In genomic region chr3:182620715-182621434, GRCh38 we compare ENCODE assay signal across 27 cellular contexts.
"Had no signal": no experiment of that assay in that cellular context is flagged by ENCODE, and none has a peak within 500 bp of the region (broad histone marks: within the 10 kb centered on the region; RNA-seq: fewer than 3 reads in every experiment).

No MANE protein-coding gene starts in this region.

- H3K9me3 Mint-ChIP-seq: activated naive CD4-positive, alpha-beta T cell treated with anti-CD3 and anti-CD28 coated beads for 36 hours; activated naive CD8-positive, alpha-beta T cell treated with anti-CD3 and anti-CD28 coated beads for 36 hours; naive B cell; stimulated activated naive CD8-positive, alpha-beta T cell treated with anti-CD3 and anti-CD28 coated beads, Interleukin-15, Interleukin-2, amounts not matched to agents 100 ng/mL and 50 ng/mL, for 24 hours had no signal

- H3K4me1 ChIP-seq: adrenal gland, body of pancreas, heart left ventricle, left ventricle myocardium inferior, spleen had no signal

- H3K4me3 Mint-ChIP-seq: activated naive CD4-positive, alpha-beta T cell treated with anti-CD3 and anti-CD28 coated beads for 36 hours; activated naive CD8-positive, alpha-beta T cell treated with anti-CD3 and anti-CD28 coated beads for 36 hours; naive B cell; stimulated activated naive CD8-positive, alpha-beta T cell treated with anti-CD3 and anti-CD28 coated beads, Interleukin-15, Interleukin-2, amounts not matched to agents 100 ng/mL and 50 ng/mL, for 24 hours had no signal

- H3K36me3 ChIP-seq: adrenal gland, heart left ventricle, left ventricle myocardium inferior, spleen, thoracic aorta had no signal

- H3K4me3 ChIP-seq: adrenal gland, body of pancreas, coronary artery, dorsolateral prefrontal cortex, heart left ventricle, left ventricle myocardium inferior, spleen, thoracic aorta had no signal

- H3K27ac ChIP-seq: adrenal gland, body of pancreas, coronary artery, dorsolateral prefrontal cortex, heart left ventricle, left ventricle myocardium inferior, spleen, thoracic aorta had no signal

- FAIRE-seq: urothelium cell line had no signal

- H3K27me3 ChIP-seq: adrenal gland, body of pancreas had no signal

- DNase-seq: activated CD4-positive, alpha-beta T cell treated with anti-CD3 and anti-CD28 coated beads for 4 hours; activated CD4-positive, alpha-beta T cell treated with anti-CD3 and anti-CD28 coated beads, Interleukin-2, amount 50 U/mL, for 4 hours; activated effector memory CD4-positive, alpha-beta T cell treated with anti-CD3 and anti-CD28 coated beads, Interleukin-2, amount 50 U/mL, for 16 hours; activated naive CD4-positive, alpha-beta T cell treated with anti-CD3 and anti-CD28 coated beads for 36 hours; activated naive CD8-positive, alpha-beta T cell treated with anti-CD3 and anti-CD28 coated beads for 36 hours; activated T-cell treated with anti-CD3 and anti-CD28 coated beads for 4 hours; adrenal gland; aorta; body of pancreas; cerebellar nuclear complex; dorsolateral prefrontal cortex; effector memory CD4-positive, alpha-beta T cell; foreskin fibroblast; heart left ventricle; hypothalamus; kidney glomerular epithelial cell; left ventricle myocardium inferior; naive B cell; occipital lobe; right cardiac atrium; spleen; stimulated activated CD4-positive, alpha-beta T cell treated with anti-CD3 and anti-CD28 coated beads, Interleukin-2, amount 100 ng/mL, for 48 hours; trophoblast cell had no signal

- H3K9me3 ChIP-seq: adrenal gland, body of pancreas, heart left ventricle, spleen, thoracic aorta had no signal

- H3K36me3 Mint-ChIP-seq: activated naive CD8-positive, alpha-beta T cell treated with anti-CD3 and anti-CD28 coated beads for 36 hours; naive B cell had no signal

- H3K27ac Mint-ChIP-seq: activated naive CD4-positive, alpha-beta T cell treated with anti-CD3 and anti-CD28 coated beads for 36 hours; activated naive CD8-positive, alpha-beta T cell treated with anti-CD3 and anti-CD28 coated beads for 36 hours; naive B cell; stimulated activated naive CD8-positive, alpha-beta T cell treated with anti-CD3 and anti-CD28 coated beads, Interleukin-15, Interleukin-2, amounts not matched to agents 100 ng/mL and 50 ng/mL, for 24 hours had no signal

- ATAC-seq: body of pancreas, heart left ventricle, right cardiac atrium had no signal

- H3K4me1 Mint-ChIP-seq: activated naive CD8-positive, alpha-beta T cell treated with anti-CD3 and anti-CD28 coated beads for 36 hours; naive B cell had no signal
